In genomic region chr4:119518230-119518892, GRCh38 we compare ENCODE assay signal across 22 cellular contexts.
DNase-seq lines count a peak whose midpoint lies in the region; ATAC-seq and TF ChIP-seq lines count a peak whose summit lies in the region.
"Had no signal": no experiment of that assay in that cellular context is flagged by ENCODE, and none has a peak within 500 bp of the region (broad histone marks: within the 10 kb centered on the region; RNA-seq: fewer than 3 reads in every experiment).

No MANE protein-coding gene starts in this region.

- H3K4me2 ChIP-seq in fibroblast of lung (ENCODE audit: extremely low read depth, insufficient read depth, low read length) = no peak overlapping the region
- H3K4me2 ChIP-seq: BLaER1 had no signal

- no peak for TF ChIP-seq CTCF in fibroblast of lung (conservative IDR thresholded peaks at IDR 0.05 in 1 of 2, IDR thresholded peaks at IDR 0.05 in 1 of 2; ENCODE audit: low read depth in 1 of 2, low read length in 2 of 2)
- no peak for TF ChIP-seq CTCF in type B pancreatic cell (conservative IDR thresholded peaks at IDR 0.05)

- H3K9me3 ChIP-seq in fibroblast of lung (ENCODE audit: control insufficient read depth, insufficient read depth, low read depth, low read length) (no peaks in the 10 kb centered on the region), muscle layer of duodenum (ENCODE audit: control insufficient read depth in 1 of 2, low read length in 2 of 2) (no peaks in the 10 kb centered on the region)
- H3K9me3 ChIP-seq: BLaER1, psoas muscle, vagina had no signal

- no peak overlapping the region for H3K9ac ChIP-seq in fibroblast of lung (ENCODE audit: insufficient read depth, low read length)
- H3K9ac ChIP-seq: BLaER1 had no signal

- H4K20me1 ChIP-seq in fibroblast of lung (ENCODE audit: control insufficient read depth, extremely low read depth, insufficient read depth, low read length) = peaks cover 2% of the 10 kb centered on the region
- H4K20me1 ChIP-seq: BLaER1 had no signal

- H3K79me2 ChIP-seq in fibroblast of lung (ENCODE audit: control insufficient read depth, insufficient read depth, low read length) = peaks cover 5% of the 10 kb centered on the region

- intact Hi-C loops in Right ventricle myocardium superior (cut with DNase I) = no loop called here
- intact Hi-C loops in Right ventricle myocardium inferior (cut with DNase I) = no loop called here
- intact Hi-C loops in posterior vena cava (cut with DNase I) = no loop called here

- no peak for DNase-seq in Right ventricle myocardium superior
- DNase-seq in Right ventricle myocardium inferior (ENCODE audit: missing footprints) = no peak
- DNase-seq in fibroblast of lung (ENCODE audit: low read depth in 2 of 2) = no peak
- no peak for DNase-seq in type B pancreatic cell (ENCODE audit: extremely low spot score, unreplicated experiment)
- no peak for DNase-seq in posterior vena cava (ENCODE audit: low spot score)
- no peak for DNase-seq in iPS-NIHi7 (ENCODE audit: extremely low spot score)
- DNase-seq: 8988T; activated CD8-positive, alpha-beta memory T cell treated with anti-CD3 and anti-CD28 coated beads, Interleukin-2, amount 50 U/mL, for 4 hours; Calu3; dorsolateral prefrontal cortex; left cardiac atrium; midbrain; NCI-H69; nephron progenitor cell; psoas muscle; T-helper 1 cell had no signal

- H3K27ac Mint-ChIP-seq in type B pancreatic cell = peak overlapping the region; percentile 39
- H3K27ac Mint-ChIP-seq: activated T-helper 2 cell treated with anti-CD3 and anti-CD28 coated beads, Interferon-gamma antibody, Interleukin-2, Interleukin-4, amounts not matched to agents 10 μg/mL and 5 μg/mL and 100 μg/mL, durations not matched to agents 14 hours and 24 hours and 36 hours; nephron progenitor cell had no signal

- peaks cover 12% of the 10 kb centered on the region for H3K4me1 ChIP-seq in fibroblast of lung (ENCODE audit: control insufficient read depth, extremely low read depth, insufficient read depth, low read length)
- H3K4me1 ChIP-seq in muscle layer of duodenum (ENCODE audit: control insufficient read depth in 1 of 2, insufficient read depth in 2 of 2, low read length in 2 of 2) = peaks cover 0 to 23% of the 10 kb centered on the region in 2 donors
- H3K4me1 ChIP-seq: BLaER1, psoas muscle, vagina had no signal

- peaks cover 25% of the 10 kb centered on the region for H3K36me3 Mint-ChIP-seq in type B pancreatic cell

- no peaks in the 10 kb centered on the region for H3K9me3 Mint-ChIP-seq in type B pancreatic cell
- H3K9me3 Mint-ChIP-seq: activated T-helper 2 cell treated with anti-CD3 and anti-CD28 coated beads, Interferon-gamma antibody, Interleukin-2, Interleukin-4, amounts not matched to agents 10 μg/mL and 5 μg/mL and 100 μg/mL, durations not matched to agents 14 hours and 24 hours and 36 hours; nephron progenitor cell had no signal

- H3K4me3 ChIP-seq in fibroblast of lung (replicated peaks in 1 of 4; ENCODE audit: control extremely low read depth in 1 of 4, insufficient read depth in 1 of 4, low read depth in 3 of 4, low read length in 4 of 4) (no peak overlapping the region), muscle layer of duodenum (ENCODE audit: low read depth in 1 of 2, low read length in 2 of 2) (no peak overlapping the region)
- H3K4me3 ChIP-seq: BLaER1, dorsolateral prefrontal cortex, psoas muscle, vagina had no signal

- peaks cover 10% of the 10 kb centered on the region for H3K4me1 Mint-ChIP-seq in type B pancreatic cell (ENCODE audit: unreplicated experiment)
- H3K4me1 Mint-ChIP-seq: nephron progenitor cell had no signal

- peaks cover 8% of the 10 kb centered on the region for H3K36me3 ChIP-seq in fibroblast of lung (ENCODE audit: control insufficient read depth, insufficient read depth, low read length)
- peaks cover 21 to 33% of the 10 kb centered on the region in 2 donors for H3K36me3 ChIP-seq in muscle layer of duodenum (ENCODE audit: control insufficient read depth in 1 of 2, insufficient read depth in 2 of 2, low read length in 2 of 2)

- ATAC-seq in Right ventricle myocardium superior (ENCODE audit: poor library complexity) (peak; percentile 11), Right ventricle myocardium inferior (no peak), GM19023 (IDR thresholded peaks at IDR 0.05; ENCODE audit: unreplicated experiment) (no peak)

- H3K27me3 ChIP-seq in fibroblast of lung (ENCODE audit: control insufficient read depth, insufficient read depth, low read length) (no peaks in the 10 kb centered on the region), muscle layer of duodenum (ENCODE audit: low read depth, low read length) (no peaks in the 10 kb centered on the region)
- H3K27me3 ChIP-seq: BLaER1, dorsolateral prefrontal cortex, vagina had no signal

- H2AFZ ChIP-seq in fibroblast of lung (ENCODE audit: low read length) = no peak overlapping the region

- peak overlapping the region; percentile 47 for H3K27ac ChIP-seq in fibroblast of lung (ENCODE audit: insufficient read depth, low read length)
- peak overlapping the region; percentile 18 for H3K27ac ChIP-seq in muscle layer of duodenum (ENCODE audit: low read length)
- H3K27ac ChIP-seq: BLaER1, HL-60, vagina had no signal

- H3K4me3 Mint-ChIP-seq in type B pancreatic cell = no peak overlapping the region
- H3K4me3 Mint-ChIP-seq: nephron progenitor cell had no signal

- no peaks in the 10 kb centered on the region for H3K27me3 Mint-ChIP-seq in type B pancreatic cell
